Comparison of ENCODE assay signal across 8 cellular contexts in the genomic region with DNA sequence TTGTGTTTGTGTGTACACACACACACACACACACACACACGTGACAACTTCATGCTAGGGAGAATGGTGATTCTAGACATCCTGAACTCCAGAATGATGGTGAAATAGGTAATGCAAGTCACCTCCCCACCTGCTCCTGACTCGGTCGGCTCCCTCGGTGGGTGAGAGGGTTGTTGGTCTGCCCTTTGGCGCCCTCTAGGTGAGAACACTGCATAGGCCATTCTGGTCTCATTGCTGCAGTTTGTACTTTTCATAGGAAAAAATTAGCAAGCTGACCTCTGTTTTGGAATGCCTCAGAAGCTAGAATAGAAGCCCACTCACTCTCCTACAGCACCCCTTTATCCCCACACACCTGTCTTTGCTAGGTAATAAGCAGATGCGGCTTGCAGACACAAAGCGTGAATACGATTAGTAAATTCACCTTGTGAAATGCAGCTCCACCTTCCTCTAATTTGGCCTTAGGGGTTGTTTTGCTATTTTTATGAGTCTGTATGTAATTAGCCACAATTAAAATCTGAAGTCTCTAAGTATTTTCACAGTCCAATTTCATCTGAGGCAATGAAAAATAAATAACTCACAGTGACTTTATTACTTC.
A peak's percentile ranks its signal among the peaks of the same experiment; 100 is the strongest.
DNase-seq lines count a peak whose midpoint lies in the region; ATAC-seq, FAIRE-seq and TF ChIP-seq lines count a peak whose summit lies in the region.

No MANE protein-coding gene starts in this region.

- FAIRE-seq in GM12878 (lab: Jason Lieb, UNC), result no peak
- no peak for FAIRE-seq in keratinocyte (lab: Jason Lieb, UNC)

- H3K4me2 ChIP-seq in GM12878 (ENCODE audit: control insufficient read depth, insufficient read depth) (no peak overlapping the region), keratinocyte (ENCODE audit: control insufficient read depth, extremely low read depth, insufficient read depth, low read depth, low read length) (no peak overlapping the region)

- H3K79me2 ChIP-seq in GM12878 (ENCODE audit: control insufficient read depth, insufficient read depth, low read length) (no peaks in the 10 kb centered on the region), keratinocyte (ENCODE audit: control insufficient read depth, insufficient read depth, low read length) (no peaks in the 10 kb centered on the region)

- no peak for TF ChIP-seq EP300 in GM12878 (IDR thresholded peaks at IDR 0.05; ENCODE audit: borderline replicate concordance in 1 of 2, control insufficient read depth in 1 of 2, low read depth in 2 of 2, low read length in 2 of 2)

- no peaks in the 10 kb centered on the region for H3K36me3 ChIP-seq in GM12878 (ENCODE audit: control insufficient read depth in 2 of 2, insufficient read depth in 2 of 2, low read length in 1 of 2)
- H3K36me3 ChIP-seq in keratinocyte (ENCODE audit: control insufficient read depth in 2 of 2, extremely low read depth in 1 of 2, insufficient read depth in 2 of 2, low read length in 2 of 2), result no peaks in the 10 kb centered on the region

- TF ChIP-seq RAD21 in GM12878 (IDR thresholded peaks at IDR 0.05; ENCODE audit: insufficient read depth, low read depth, low read length), result peak; percentile 69

- intact Hi-C loops in GM12878 (cut with micrococcal nuclease; ENCODE audit: unreplicated experiment), result loop anchor here (1.0 to 10.0 kb wide), 3 partner anchors 414 to 452 kb away; no protein-coding TSS in a partner anchor

- H2AFZ ChIP-seq in GM12878 (ENCODE audit: control insufficient read depth, low read depth, low read length) (no peak overlapping the region), keratinocyte (ENCODE audit: control insufficient read depth, low read length) (no peak overlapping the region)

- peaks cover 0 to 2% of the 10 kb centered on the region in 2 experiments; a peak in 2 of 4 replicates for H3K27me3 ChIP-seq in GM12878 (replicated peaks in 1 of 2; ENCODE audit: control insufficient read depth in 2 of 2, insufficient read depth in 2 of 2, low read length in 1 of 2)
- peaks cover 11% of the 10 kb centered on the region for H3K27me3 ChIP-seq in keratinocyte (ENCODE audit: control insufficient read depth, extremely low read depth, insufficient read depth, low read length)

- no peak overlapping the region for H3K27ac ChIP-seq in GM12878 (ENCODE audit: control insufficient read depth, insufficient read depth)
- no peak overlapping the region for H3K27ac ChIP-seq in keratinocyte (ENCODE audit: control insufficient read depth, insufficient read depth, low read length)

- H3K9me3 ChIP-seq in GM12878 (replicated peaks; ENCODE audit: control insufficient read depth, insufficient read depth, low read length) (no peaks in the 10 kb centered on the region), keratinocyte (ENCODE audit: control insufficient read depth, low read depth, low read length) (no peaks in the 10 kb centered on the region)

- in situ Hi-C loops in GM12878 (cut with MboI), result loop anchor here (10.0 kb wide), 1 partner anchor 412 kb away; no protein-coding TSS in a partner anchor

- POLR2A ChIA-PET in GM12878 (lab: Charles Lee), result no interaction called here

- DNase-seq in SIG-M5 treated with dmso at 0.1 percent for 504 hours (lab: John Stamatoyannopoulos, UW; ENCODE audit: unreplicated experiment), result peak; percentile 59
- no peak for DNase-seq in SIG-M5 (lab: John Stamatoyannopoulos, UW)
- DNase-seq in NCI-H1436 (lab: John Stamatoyannopoulos, UW), result peak; percentile 79
- DNase-seq in T-helper 1 cell, result peak in 3 of 5 donors; percentile 7 to 15 (median 15)
- DNase-seq in GM12878 (ENCODE audit: low read depth, low spot score), result no peak
- no peak for DNase-seq in keratinocyte (ENCODE audit: low read depth, low spot score)
- DNase-seq in stimulated activated CD4-positive, alpha-beta T cell treated with anti-CD3 and anti-CD28 coated beads, Interleukin-4, amount 100 ng/mL, for 4 hours, result peak; percentile 24 to 25

- no peaks in the 10 kb centered on the region for H3K9me1 ChIP-seq in keratinocyte (ENCODE audit: control insufficient read depth, extremely low read depth, insufficient read depth, low read length)

- ATAC-seq in GM12878 (peak; percentile 97), HG03045 (IDR thresholded peaks at IDR 0.05; ENCODE audit: unreplicated experiment) (no peak)

- CTCF ChIA-PET in GM12878 (lab: Yijun Ruan, JAX), result interaction anchor here (0.6 to 4.6 kb wide), 25 partner anchors 8 to 727 kb away, joined by 3 to 46 read pairs (median 4); no protein-coding TSS in a partner anchor

- TF ChIP-seq CTCF in GM12878 (IDR thresholded peaks at IDR 0.05 in 2 of 3, conservative IDR thresholded peaks at IDR 0.05 in 1 of 3; ENCODE audit: control insufficient read depth in 2 of 3, extremely low read depth in 1 of 3, insufficient read depth in 1 of 3, low read depth in 3 of 3, low read length in 3 of 3) (peak; percentile 61 to 79 (median 71)), keratinocyte (optimal IDR thresholded peaks at IDR 0.05 in 1 of 3, IDR thresholded peaks at IDR 0.05 in 1 of 3, conservative IDR thresholded peaks at IDR 0.05 in 1 of 3; ENCODE audit: extremely low read depth in 1 of 3, insufficient read depth in 2 of 3, low read length in 3 of 3) (peak; percentile 91 to 92 (median 92))

- dilution Hi-C loops in keratinocyte (cut with MboI; ENCODE audit: extremely low pct_ligation_motif_present, low sequenced_read_pairs), result loop anchor here (25.0 kb wide), 1 partner anchor 389 kb away; no protein-coding TSS in a partner anchor

- H3K9ac ChIP-seq in GM12878 (ENCODE audit: control insufficient read depth, insufficient read depth, low read length) (no peak overlapping the region), keratinocyte (ENCODE audit: control insufficient read depth, extremely low read depth, insufficient read depth, low read length) (no peak overlapping the region)

- no peak for TF ChIP-seq POLR2A in GM12878 (IDR thresholded peaks at IDR 0.05; ENCODE audit: low read depth, low read length)

- 26% methylated on average over 8 of the region's 8 CpGs for WGBS in GM12878 (ENCODE audit: insufficient coverage, insufficient replicate concordance, low lambda C conversion rate, missing lambda C conversion rate)

- no peak overlapping the region for H3K4me3 ChIP-seq in GM12878
- no peak overlapping the region for H3K4me3 ChIP-seq in keratinocyte (ENCODE audit: control insufficient read depth in 2 of 3, extremely low read depth in 1 of 3, insufficient read depth in 2 of 3, low read depth in 1 of 3, low read length in 3 of 3)

- RAD21 ChIA-PET in GM12878 (lab: Charles Lee; ENCODE audit: unreplicated experiment), result interaction anchor here (1.0 to 2.7 kb wide), 5 partner anchors 368 to 452 kb away, joined by 3 to 25 read pairs (median 8); no protein-coding TSS in a partner anchor

- H3K4me1 ChIP-seq in GM12878 (ENCODE audit: control insufficient read depth, insufficient read depth, low read length) (no peaks in the 10 kb centered on the region), keratinocyte (ENCODE audit: control insufficient read depth, extremely low read depth, insufficient read depth, low read length) (no peaks in the 10 kb centered on the region)

- H4K20me1 ChIP-seq in GM12878 (ENCODE audit: control insufficient read depth, insufficient read depth), result no peaks in the 10 kb centered on the region
- no peaks in the 10 kb centered on the region for H4K20me1 ChIP-seq in keratinocyte (ENCODE audit: control insufficient read depth, extremely low read depth, insufficient read depth, low read length)

- SMC1A ChIA-PET in GM12878 (lab: Charles Lee; ENCODE audit: uncharacterized antibody, unreplicated experiment), result interaction anchor here (0.8 to 3.0 kb wide), 8 partner anchors 16 to 454 kb away, joined by 3 to 22 read pairs (median 3); no protein-coding TSS in a partner anchor

- BruUV-seq in GM12878 (replicated peaks; lab: Mats Ljungman, UMichigan), result no TSS peak

TF ChIP-seq in GM12878, 131 proteins besides CTCF, POLR2A, EP300 and RAD21 (continues in another document):
- TF ChIP-seq SMC3 (IDR thresholded peaks at IDR 0.05; ENCODE audit: borderline replicate concordance, low read length) (peak; percentile 65), CBFB (IDR thresholded peaks at IDR 0.05; ENCODE audit: low read depth) (no peak), YY1 (IDR thresholded peaks at IDR 0.05; ENCODE audit: low read depth, low read length) (0 out of 2 replicates have a peak, but pooled peaks have one; percentile 12), NFXL1 (IDR thresholded peaks at IDR 0.05; ENCODE audit: borderline replicate concordance) (no peak)
- TF ChIP-seq, protein P1, sequence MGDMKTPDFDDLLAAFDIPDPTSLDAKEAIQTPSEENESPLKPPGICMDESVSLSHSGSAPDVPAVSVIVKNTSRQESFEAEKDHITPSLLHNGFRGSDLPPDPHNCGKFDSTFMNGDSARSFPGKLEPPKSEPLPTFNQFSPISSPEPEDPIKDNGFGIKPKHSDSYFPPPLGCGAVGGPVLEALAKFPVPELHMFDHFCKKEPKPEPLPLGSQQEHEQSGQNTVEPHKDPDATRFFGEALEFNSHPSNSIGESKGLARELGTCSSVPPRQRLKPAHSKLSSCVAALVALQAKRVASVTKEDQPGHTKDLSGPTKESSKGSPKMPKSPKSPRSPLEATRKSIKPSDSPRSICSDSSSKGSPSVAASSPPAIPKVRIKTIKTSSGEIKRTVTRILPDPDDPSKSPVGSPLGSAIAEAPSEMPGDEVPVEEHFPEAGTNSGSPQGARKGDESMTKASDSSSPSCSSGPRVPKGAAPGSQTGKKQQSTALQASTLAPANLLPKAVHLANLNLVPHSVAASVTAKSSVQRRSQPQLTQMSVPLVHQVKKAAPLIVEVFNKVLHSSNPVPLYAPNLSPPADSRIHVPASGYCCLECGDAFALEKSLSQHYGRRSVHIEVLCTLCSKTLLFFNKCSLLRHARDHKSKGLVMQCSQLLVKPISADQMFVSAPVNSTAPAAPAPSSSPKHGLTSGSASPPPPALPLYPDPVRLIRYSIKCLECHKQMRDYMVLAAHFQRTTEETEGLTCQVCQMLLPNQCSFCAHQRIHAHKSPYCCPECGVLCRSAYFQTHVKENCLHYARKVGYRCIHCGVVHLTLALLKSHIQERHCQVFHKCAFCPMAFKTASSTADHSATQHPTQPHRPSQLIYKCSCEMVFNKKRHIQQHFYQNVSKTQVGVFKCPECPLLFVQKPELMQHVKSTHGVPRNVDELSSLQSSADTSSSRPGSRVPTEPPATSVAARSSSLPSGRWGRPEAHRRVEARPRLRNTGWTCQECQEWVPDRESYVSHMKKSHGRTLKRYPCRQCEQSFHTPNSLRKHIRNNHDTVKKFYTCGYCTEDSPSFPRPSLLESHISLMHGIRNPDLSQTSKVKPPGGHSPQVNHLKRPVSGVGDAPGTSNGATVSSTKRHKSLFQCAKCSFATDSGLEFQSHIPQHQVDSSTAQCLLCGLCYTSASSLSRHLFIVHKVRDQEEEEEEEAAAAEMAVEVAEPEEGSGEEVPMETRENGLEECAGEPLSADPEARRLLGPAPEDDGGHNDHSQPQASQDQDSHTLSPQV (IDR thresholded peaks at IDR 0.05), result no peak

Comparison
In these comparisons a context has a peak if more than half of its experiments do, and no peak if none do; other contexts are left out.
1. DNase-seq: peak in SIG-M5 treated with dmso at 0.1 percent for 504 hours (single experiment), NCI-H1436 (single experiment), T-helper 1 cell (3 of 5) and stimulated activated CD4-positive, alpha-beta T cell treated with anti-CD3 and anti-CD28 coated beads, Interleukin-4, amount 100 ng/mL, for 4 hours (2 of 2); none in SIG-M5 (single experiment), GM12878 (single experiment) and keratinocyte (single experiment).